ENCODE assay signal across 2 cellular contexts in the genomic region with DNA sequence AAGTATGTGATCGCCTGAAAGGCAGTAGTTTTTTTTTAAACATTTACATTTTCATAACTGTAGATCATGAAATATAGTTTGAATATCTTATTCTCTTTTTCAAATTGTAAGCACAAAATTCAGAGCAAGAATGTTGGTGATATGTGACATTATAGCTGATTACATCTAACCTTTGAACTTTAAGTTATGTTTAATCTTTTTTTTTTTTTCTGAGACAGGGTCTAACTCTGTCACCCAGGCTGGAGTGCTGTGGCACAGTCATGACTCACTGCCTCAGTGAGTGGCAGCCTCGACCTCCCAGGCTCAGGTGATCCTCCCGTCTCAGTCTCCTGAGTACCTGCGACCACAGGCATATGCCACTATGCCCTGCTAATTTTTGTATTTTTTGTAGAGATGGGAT.
A peak's percentile ranks its signal among the peaks of the same experiment; 100 is the strongest.
TF ChIP-seq lines count a peak whose summit lies in the region.

No MANE protein-coding gene starts in this region.

TF ChIP-seq in HCT116, 20 proteins besides CTCF, POLR2A, EP300 and RAD21:
- peak; percentile 20; the same call in 1 of the 2 replicates for TF ChIP-seq JUND (IDR thresholded peaks at IDR 0.05)
- TF ChIP-seq SIN3A (IDR thresholded peaks at IDR 0.05; ENCODE audit: low read depth), result no peak

TF ChIP-seq in K562, 482 proteins besides CTCF, POLR2A, EP300 and RAD21:
- TF ChIP-seq TRIM24 (IDR thresholded peaks at IDR 0.05) (no peak), NR2C1 (IDR thresholded peaks at IDR 0.05) (peak; percentile 74), NR2C1 (tag; IDR thresholded peaks at IDR 0.05) (peak; percentile 76), MECOM (CRISPR knock-in tag; IDR thresholded peaks at IDR 0.05) (0 out of 2 replicates have a peak, but pooled peaks have one; percentile 30), NR2C2 (CRISPR knock-in tag; IDR thresholded peaks at IDR 0.05) (no peak), NR2C2 (tag; IDR thresholded peaks at IDR 0.05) (peak; percentile 73)
